Comparison of ENCODE assay signal across 31 cellular contexts in genomic region chr14:77153802-77154201, GRCh38. TPM values are rescaled to one million over a fixed set of nuclear protein-coding genes. Genes with fewer than 3 reads are reported as not detected.
"Had no signal": no experiment of that assay in that cellular context is flagged by ENCODE, and none has a peak within 500 bp of the region (broad histone marks: within the 10 kb centered on the region; RNA-seq: fewer than 3 reads in every experiment).

No MANE protein-coding gene starts in this region.

- H3K27ac ChIP-seq: left lung, lower lobe of right lung, ovary, right atrium auricular region, right lobe of liver, stomach, testis, thyroid gland, uterus had no signal

- FAIRE-seq: islet of Langerhans, kidney had no signal

- H3K27ac Mint-ChIP-seq: immature natural killer cell; naive thymus-derived CD8-positive, alpha-beta T cell; progenitor cell of endocrine pancreas; stimulated activated naive B cell treated with anti-CD40 and anti-IgM and Interleukin-4, amounts not matched to agents 10 μg/mL and 1 μg/mL and 100 μg/mL, for 72 hours; type B pancreatic cell had no signal

- DNase-seq: immature natural killer cell; kidney; left colon; left lung; lower lobe of right lung; mammary epithelial cell; mesenchymal stem cell; naive thymus-derived CD8-positive, alpha-beta T cell; ovary; right lobe of liver; stimulated activated CD4-positive, alpha-beta T cell treated with anti-CD3 and anti-CD28 coated beads, Interleukin-12 subunit alpha, Interleukin-12 subunit beta, amount 100 ng/mL, for 4 hours; stimulated activated CD4-positive, alpha-beta T cell treated with anti-CD3 and anti-CD28 coated beads, Interleukin-15, amount 100 ng/mL, for 24 hours; stimulated activated CD4-positive, alpha-beta T cell treated with anti-CD3 and anti-CD28 coated beads, Interleukin-2, amount 100 ng/mL, for 24 hours; stimulated activated CD4-positive, alpha-beta T cell treated with anti-CD3 and anti-CD28 coated beads, Interleukin-4, amount 100 ng/mL, for 1 hour; stimulated activated naive B cell treated with anti-CD40 and anti-IgM and Interleukin-4, amounts not matched to agents 10 μg/mL and 1 μg/mL and 100 μg/mL, for 72 hours; stimulated activated naive CD8-positive, alpha-beta T cell treated with anti-CD3 and anti-CD28 coated beads, Interleukin-15, Interleukin-2, amounts not matched to agents 100 U/mL and 50 U/mL, for 24 hours; stomach; thyroid gland; uterus had no signal

- H3K4me2 ChIP-seq: smooth muscle cell had no signal

- H3K4me3 ChIP-seq: left lung, lower lobe of right lung, ovary, right atrium auricular region, right lobe of liver, smooth muscle cell, stomach, testis, thyroid gland, uterus had no signal

- H3K4me3 Mint-ChIP-seq: immature natural killer cell; naive thymus-derived CD8-positive, alpha-beta T cell; nephron; stimulated activated naive B cell treated with anti-CD40 and anti-IgM and Interleukin-4, amounts not matched to agents 10 μg/mL and 1 μg/mL and 100 μg/mL, for 72 hours; type B pancreatic cell had no signal

- H3K36me3 Mint-ChIP-seq: immature natural killer cell; naive thymus-derived CD8-positive, alpha-beta T cell; stimulated activated naive B cell treated with anti-CD40 and anti-IgM and Interleukin-4, amounts not matched to agents 10 μg/mL and 1 μg/mL and 100 μg/mL, for 72 hours; type B pancreatic cell had no signal

- H3K9me3 Mint-ChIP-seq: immature natural killer cell; naive thymus-derived CD8-positive, alpha-beta T cell; nephron; stimulated activated naive B cell treated with anti-CD40 and anti-IgM and Interleukin-4, amounts not matched to agents 10 μg/mL and 1 μg/mL and 100 μg/mL, for 72 hours; type B pancreatic cell had no signal

- H3K27me3 ChIP-seq: ovary, right atrium auricular region, right lobe of liver, testis, thyroid gland, uterus had no signal

- H3K4me1 Mint-ChIP-seq: immature natural killer cell; naive thymus-derived CD8-positive, alpha-beta T cell had no signal

- ATAC-seq: left colon; left lung; lower lobe of right lung; naive thymus-derived CD8-positive, alpha-beta T cell; right lobe of liver; stimulated activated naive B cell treated with anti-CD40 and anti-IgM and Interleukin-4, amounts not matched to agents 10 μg/mL and 1 μg/mL and 100 μg/mL, for 72 hours; stimulated activated naive CD8-positive, alpha-beta T cell treated with anti-CD3 and anti-CD28 coated beads, Interleukin-15, Interleukin-2, amounts not matched to agents 100 U/mL and 50 U/mL, for 24 hours had no signal

- H3K9me3 ChIP-seq: left lung, lower lobe of right lung, ovary, right atrium auricular region, right lobe of liver, stomach, testis, thyroid gland, uterus had no signal

- H3K36me3 ChIP-seq: left lung, lower lobe of right lung, ovary, right atrium auricular region, right lobe of liver, stomach, thyroid gland, uterus had no signal

- H3K4me1 ChIP-seq: left lung, lower lobe of right lung, right lobe of liver, thyroid gland, uterus had no signal

RNA-seq across cellular contexts. Expression of gene ZDHHC22, which starts 12.2 kb away (rescaled TPM):
- total RNA-seq: kidney; left colon; left lung; liver; lower lobe of right lung; mammary epithelial cell; naive thymus-derived CD8-positive, alpha-beta T cell; omental fat pad; ovary; renal cortical epithelial cell; right atrium auricular region; right lobe of liver; smooth muscle cell; thyroid gland; ureter; uterus had no signal
- polyA plus RNA-seq: immature natural killer cell; liver; mammary epithelial cell; naive thymus-derived CD8-positive, alpha-beta T cell; smooth muscle cell had no signal

RNA-seq across cellular contexts. Expression of gene TMEM63C, which starts 27.8 kb away (rescaled TPM):
- total RNA-seq: pulmonary artery endothelial cell had no signal
